Comparison of ENCODE assay signal across 13 cellular contexts in the genomic region with DNA sequence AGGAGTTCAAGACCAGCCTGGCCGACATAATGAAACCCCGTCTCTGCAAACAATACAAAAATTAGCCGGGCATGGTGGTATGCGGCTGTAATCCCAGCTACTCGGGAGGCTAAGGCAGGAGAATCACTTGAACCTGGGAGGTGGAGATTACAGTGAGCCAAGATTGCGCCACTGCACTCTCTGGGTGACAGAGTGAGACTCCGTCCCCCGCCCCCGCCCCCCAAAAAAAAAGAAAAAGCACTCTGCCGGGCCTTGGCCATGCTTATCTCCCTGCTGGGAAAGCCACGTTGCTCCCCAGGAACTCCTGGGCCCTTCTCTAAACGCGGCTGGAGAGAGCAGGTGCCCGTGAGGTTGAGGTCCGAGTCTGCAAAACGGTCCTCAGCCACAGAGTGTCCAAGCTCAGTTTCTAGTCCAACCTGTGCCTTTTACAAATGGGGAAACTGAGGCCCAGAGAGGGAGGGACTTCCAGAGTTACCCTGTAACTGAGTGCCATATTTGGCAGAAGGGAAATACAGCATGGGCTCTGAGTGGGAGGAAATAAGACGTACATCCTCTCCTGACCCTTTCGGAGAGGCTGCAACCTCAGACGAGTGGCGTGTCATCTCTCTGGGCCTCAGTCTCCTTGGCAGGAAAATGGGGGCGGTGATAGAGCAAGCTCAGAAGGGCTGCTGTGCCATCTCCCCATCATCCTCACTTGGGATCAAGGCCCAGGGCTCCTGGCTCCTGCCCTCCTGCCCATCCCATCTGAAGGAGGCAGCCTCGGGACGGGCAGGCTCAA. TPM values are rescaled to one million over a fixed set of nuclear protein-coding genes. Genes with fewer than 3 reads are reported as not detected.
DNase-seq lines count a peak whose midpoint lies in the region; ATAC-seq and TF ChIP-seq lines count a peak whose summit lies in the region.
"Had no signal": no experiment of that assay in that cellular context is flagged by ENCODE, and none has a peak within 500 bp of the region (broad histone marks: within the 10 kb centered on the region; RNA-seq: fewer than 3 reads in every experiment).

No MANE protein-coding gene starts in this region.

- intact Hi-C loops in activated CD4-positive, alpha-beta T cell treated with anti-CD3 and anti-CD28 coated beads, Interleukin-2, amount 10 ng/mL, durations not matched to agents 24 days and 14 days (cut with micrococcal nuclease) = no loop called here

- TF ChIP-seq POLR2A in suprapubic skin (IDR thresholded peaks at IDR 0.05) = no peak

- H3K27me3 ChIP-seq in suprapubic skin = no peaks in the 10 kb centered on the region

- peaks cover 34% of the 10 kb centered on the region for H3K36me3 ChIP-seq in suprapubic skin

- no peak for DNase-seq in activated CD4-positive, alpha-beta T cell treated with anti-CD3 and anti-CD28 coated beads, Interleukin-2, amount 10 ng/mL, durations not matched to agents 24 days and 14 days
- DNase-seq in activated CD4-positive, alpha-beta T cell treated with anti-CD3 and anti-CD28 coated beads, Interleukin-2, amount 50 U/mL, for 4 hours = no peak
- no peak for DNase-seq in immature natural killer cell
- no peak for DNase-seq in suprapubic skin (ENCODE audit: low spot score in 2 of 2)
- DNase-seq in amniotic stem cell (lab: John Stamatoyannopoulos, UW) = no peak
- DNase-seq in Kasumi-1 (lab: John Stamatoyannopoulos, UW) = no peak
- DNase-seq: activated CD4-positive, CD25-positive, alpha-beta regulatory T cell; naive B cell; NCI-H187 treated with DMSO at 0.1 percent for 48 hours; NCI-H748 treated with DMSO at 0.1 percent for 48 hours; retina had no signal

- H3K27ac Mint-ChIP-seq in activated CD4-positive, alpha-beta T cell treated with anti-CD3 and anti-CD28 coated beads, Interleukin-2, amount 10 ng/mL, durations not matched to agents 24 days and 14 days = peak overlapping the region; percentile 74
- peak overlapping the region; percentile 54 for H3K27ac Mint-ChIP-seq in activated T-helper 17 cell treated with anti-CD3 and anti-CD28 coated beads, Interleukin-2, amount 50 U/mL, for 72 hours
- peak overlapping the region; percentile 16 to 87 (median 71) for H3K27ac Mint-ChIP-seq in immature natural killer cell

- ATAC-seq in activated T-helper 17 cell treated with anti-CD3 and anti-CD28 coated beads, Interleukin-2, amount 50 U/mL, for 72 hours (replicated peaks) = peak; percentile 73
- ATAC-seq in HG03342 (IDR thresholded peaks at IDR 0.05; ENCODE audit: unreplicated experiment) = no peak

- TF ChIP-seq EP300 in suprapubic skin (IDR thresholded peaks at IDR 0.05) = no peak

- WGBS in suprapubic skin = 83% methylated on average over 20 of the region's 23 CpGs

- no peak overlapping the region for H3K4me3 Mint-ChIP-seq in activated CD4-positive, alpha-beta T cell treated with anti-CD3 and anti-CD28 coated beads, Interleukin-2, amount 10 ng/mL, durations not matched to agents 24 days and 14 days
- H3K4me3 Mint-ChIP-seq in activated T-helper 17 cell treated with anti-CD3 and anti-CD28 coated beads, Interleukin-2, amount 50 U/mL, for 72 hours = peak overlapping the region; percentile 45
- H3K4me3 Mint-ChIP-seq in immature natural killer cell = no peak overlapping the region
- H3K4me3 Mint-ChIP-seq: naive B cell had no signal

- H3K4me1 Mint-ChIP-seq in activated CD4-positive, alpha-beta T cell treated with anti-CD3 and anti-CD28 coated beads, Interleukin-2, amount 10 ng/mL, durations not matched to agents 24 days and 14 days = peaks cover 38% of the 10 kb centered on the region
- peaks cover 16% of the 10 kb centered on the region for H3K4me1 Mint-ChIP-seq in activated T-helper 17 cell treated with anti-CD3 and anti-CD28 coated beads, Interleukin-2, amount 50 U/mL, for 72 hours
- peaks cover 40 to 43% of the 10 kb centered on the region in 2 donors for H3K4me1 Mint-ChIP-seq in immature natural killer cell

- H3K27me3 Mint-ChIP-seq in activated CD4-positive, alpha-beta T cell treated with anti-CD3 and anti-CD28 coated beads, Interleukin-2, amount 10 ng/mL, durations not matched to agents 24 days and 14 days = no peaks in the 10 kb centered on the region
- H3K27me3 Mint-ChIP-seq in activated T-helper 17 cell treated with anti-CD3 and anti-CD28 coated beads, Interleukin-2, amount 50 U/mL, for 72 hours = no peaks in the 10 kb centered on the region
- peaks cover under 1 to 4% (median 2%) of the 10 kb centered on the region in 3 donors for H3K27me3 Mint-ChIP-seq in immature natural killer cell (ENCODE audit: low read depth in 3 of 3)
- H3K27me3 Mint-ChIP-seq: naive B cell had no signal

- no peak overlapping the region for H3K4me3 ChIP-seq in suprapubic skin

- H3K9me3 ChIP-seq in suprapubic skin = no peaks in the 10 kb centered on the region

- H3K27ac ChIP-seq in suprapubic skin = peak overlapping the region; percentile 79

- TF ChIP-seq CTCF in suprapubic skin (IDR thresholded peaks at IDR 0.05) = no peak

- H3K9me3 Mint-ChIP-seq in activated CD4-positive, alpha-beta T cell treated with anti-CD3 and anti-CD28 coated beads, Interleukin-2, amount 10 ng/mL, durations not matched to agents 24 days and 14 days = no peaks in the 10 kb centered on the region
- no peaks in the 10 kb centered on the region for H3K9me3 Mint-ChIP-seq in activated T-helper 17 cell treated with anti-CD3 and anti-CD28 coated beads, Interleukin-2, amount 50 U/mL, for 72 hours
- H3K9me3 Mint-ChIP-seq in immature natural killer cell = no peaks in the 10 kb centered on the region
- H3K9me3 Mint-ChIP-seq: naive B cell had no signal

- peaks cover 89% of the 10 kb centered on the region for H3K4me1 ChIP-seq in suprapubic skin

- H3K36me3 Mint-ChIP-seq in activated CD4-positive, alpha-beta T cell treated with anti-CD3 and anti-CD28 coated beads, Interleukin-2, amount 10 ng/mL, durations not matched to agents 24 days and 14 days (ENCODE audit: low read depth) = peaks cover 41% of the 10 kb centered on the region
- peaks cover 64% of the 10 kb centered on the region for H3K36me3 Mint-ChIP-seq in activated T-helper 17 cell treated with anti-CD3 and anti-CD28 coated beads, Interleukin-2, amount 50 U/mL, for 72 hours (ENCODE audit: low read depth)
- H3K36me3 Mint-ChIP-seq in immature natural killer cell = peaks cover under 1 to 32% (median 7%) of the 10 kb centered on the region in 3 donors

RNA-seq across cellular contexts. Expression of gene PHYHD1, which starts 6.6 kb away (rescaled TPM):
- total RNA-seq in activated CD4-positive, alpha-beta T cell treated with anti-CD3 and anti-CD28 coated beads, Interleukin-2, amount 10 ng/mL, durations not matched to agents 24 days and 14 days = 0.45 and 0.47 TPM in 2 replicates
- under 1 TPM in 1 of 2 donors, not detected in 1; 0.77 TPM for total RNA-seq in activated T-helper 17 cell treated with anti-CD3 and anti-CD28 coated beads, Interleukin-2, amount 50 U/mL, for 72 hours
- 1 to 10 TPM; 2.7 to 7.1 (median 4.1) TPM for polyA plus RNA-seq in immature natural killer cell
- total RNA-seq in suprapubic skin = 10 to 100 TPM; 39.1 to 73.5 (median 49.5) TPM

RNA-seq across cellular contexts. Expression of gene LRRC8A, which starts 32.3 kb away (rescaled TPM):
- 27.7 and 28.4 TPM in 2 replicates for total RNA-seq in activated CD4-positive, alpha-beta T cell treated with anti-CD3 and anti-CD28 coated beads, Interleukin-2, amount 10 ng/mL, durations not matched to agents 24 days and 14 days
- 10 to 100 TPM; 19.3 to 24.5 TPM for total RNA-seq in activated T-helper 17 cell treated with anti-CD3 and anti-CD28 coated beads, Interleukin-2, amount 50 U/mL, for 72 hours
- polyA plus RNA-seq in immature natural killer cell = 10 to 100 TPM; 29.3 to 98.2 (median 34.6) TPM
- 100 to 1,000 TPM in 3 of 4 donors, 10 to 100 TPM in 1; 77.3 to 127 (median 108) TPM for total RNA-seq in suprapubic skin

RNA-seq across cellular contexts. Expression of gene KYAT1, which starts 32.4 kb away (rescaled TPM):
- total RNA-seq in activated CD4-positive, alpha-beta T cell treated with anti-CD3 and anti-CD28 coated beads, Interleukin-2, amount 10 ng/mL, durations not matched to agents 24 days and 14 days = 11.7 and 14.4 TPM in 2 replicates
- 10 to 100 TPM; 20.1 to 29.6 TPM for total RNA-seq in activated T-helper 17 cell treated with anti-CD3 and anti-CD28 coated beads, Interleukin-2, amount 50 U/mL, for 72 hours
- polyA plus RNA-seq in immature natural killer cell = 10 to 100 TPM in 1 of 3 donors, 1 to 10 TPM in 2; 9.6 to 10.1 (median 10.0) TPM
- total RNA-seq in suprapubic skin = 10 to 100 TPM; 10.6 to 17.1 (median 14.6) TPM

RNA-seq across cellular contexts. Expression of gene DOLK, which starts 33.2 kb away (rescaled TPM):
- 15.2 and 15.9 TPM in 2 replicates for total RNA-seq in activated CD4-positive, alpha-beta T cell treated with anti-CD3 and anti-CD28 coated beads, Interleukin-2, amount 10 ng/mL, durations not matched to agents 24 days and 14 days
- 1 to 10 TPM; 5.3 to 8.5 TPM for total RNA-seq in activated T-helper 17 cell treated with anti-CD3 and anti-CD28 coated beads, Interleukin-2, amount 50 U/mL, for 72 hours
- 10 to 100 TPM in 1 of 3 donors, 1 to 10 TPM in 2; 9.5 to 18.0 (median 10.0) TPM for polyA plus RNA-seq in immature natural killer cell
- total RNA-seq in suprapubic skin = 10 to 100 TPM in 3 of 4 donors, 1 to 10 TPM in 1; 5.2 to 12.7 (median 10.8) TPM

RNA-seq across cellular contexts. Expression of gene NUP188, which starts 33.3 kb away (rescaled TPM):
- total RNA-seq in activated CD4-positive, alpha-beta T cell treated with anti-CD3 and anti-CD28 coated beads, Interleukin-2, amount 10 ng/mL, durations not matched to agents 24 days and 14 days = 162 and 176 TPM in 2 replicates
- 100 to 1,000 TPM; 110 to 115 TPM for total RNA-seq in activated T-helper 17 cell treated with anti-CD3 and anti-CD28 coated beads, Interleukin-2, amount 50 U/mL, for 72 hours
- 10 to 100 TPM; 12.2 to 31.8 (median 18.6) TPM for polyA plus RNA-seq in immature natural killer cell
- total RNA-seq in suprapubic skin = 100 to 1,000 TPM in 1 of 4 donors, 10 to 100 TPM in 3; 53.6 to 104 (median 60.6) TPM

Comparison
In these comparisons a context has a peak if more than half of its experiments do, and no peak if none do; other contexts are left out.
1. RNA of gene PHYHD1, which starts 6.6 kb away (total RNA-seq): 39.1 to 73.5 TPM in suprapubic skin; 0.77 TPM in activated T-helper 17 cell treated with anti-CD3 and anti-CD28 coated beads, Interleukin-2, amount 50 U/mL, for 72 hours and 0.45 to 0.47 TPM in activated CD4-positive, alpha-beta T cell treated with anti-CD3 and anti-CD28 coated beads, Interleukin-2, amount 10 ng/mL, durations not matched to agents 24 days and 14 days; every median in the first group is over 10 times any median in the second.
2. Peak in every context shown above with its lines, with median percentiles within 50 percentile points of each other: H3K27ac Mint-ChIP-seq.